Comparison of ENCODE assay signal across 2 cellular contexts in genomic region chr12:50887191-50887590, GRCh38.
A peak's percentile ranks its signal among the peaks of the same experiment; 100 is the strongest.
TF ChIP-seq lines count a peak whose summit lies in the region.

No MANE protein-coding gene starts in this region.

TF ChIP-seq in IMR-90, 13 proteins besides CTCF, POLR2A, EP300 and RAD21:
- TF ChIP-seq MAFK (IDR thresholded peaks at IDR 0.05; ENCODE audit: low read depth, low read length) (0 out of 2 replicates have a peak, but pooled peaks have one; percentile 23), FOS (IDR thresholded peaks at IDR 0.05; ENCODE audit: low read depth, low read length) (no peak)

TF ChIP-seq in K562, 482 proteins besides CTCF, POLR2A, EP300 and RAD21:
- TF ChIP-seq RFX1 (IDR thresholded peaks at IDR 0.05), result no peak
- TF ChIP-seq BMI1 (IDR thresholded peaks at IDR 0.05; ENCODE audit: low read length), result no peak
- TF ChIP-seq SLC30A9 (CRISPR knock-in tag; IDR thresholded peaks at IDR 0.05), result no peak
- no peak for TF ChIP-seq SRSF7 (optimal IDR thresholded peaks at IDR 0.05; ENCODE audit: low read depth, low read length)
- no peak for TF ChIP-seq NCOR1 (IDR thresholded peaks at IDR 0.05)
- no peak for TF ChIP-seq TARDBP (IDR thresholded peaks at IDR 0.05)
- TF ChIP-seq, protein P1, sequence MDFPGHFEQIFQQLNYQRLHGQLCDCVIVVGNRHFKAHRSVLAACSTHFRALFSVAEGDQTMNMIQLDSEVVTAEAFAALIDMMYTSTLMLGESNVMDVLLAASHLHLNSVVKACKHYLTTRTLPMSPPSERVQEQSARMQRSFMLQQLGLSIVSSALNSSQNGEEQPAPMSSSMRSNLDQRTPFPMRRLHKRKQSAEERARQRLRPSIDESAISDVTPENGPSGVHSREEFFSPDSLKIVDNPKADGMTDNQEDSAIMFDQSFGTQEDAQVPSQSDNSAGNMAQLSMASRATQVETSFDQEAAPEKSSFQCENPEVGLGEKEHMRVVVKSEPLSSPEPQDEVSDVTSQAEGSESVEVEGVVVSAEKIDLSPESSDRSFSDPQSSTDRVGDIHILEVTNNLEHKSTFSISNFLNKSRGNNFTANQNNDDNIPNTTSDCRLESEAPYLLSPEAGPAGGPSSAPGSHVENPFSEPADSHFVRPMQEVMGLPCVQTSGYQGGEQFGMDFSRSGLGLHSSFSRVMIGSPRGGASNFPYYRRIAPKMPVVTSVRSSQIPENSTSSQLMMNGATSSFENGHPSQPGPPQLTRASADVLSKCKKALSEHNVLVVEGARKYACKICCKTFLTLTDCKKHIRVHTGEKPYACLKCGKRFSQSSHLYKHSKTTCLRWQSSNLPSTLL (IDR thresholded peaks at IDR 0.05), result no peak
- no peak for TF ChIP-seq POU5F1 (IDR thresholded peaks at IDR 0.05; ENCODE audit: borderline replicate concordance, low read depth, low read length, partially characterized antibody)
- no peak for TF ChIP-seq ETV6 (IDR thresholded peaks at IDR 0.05; ENCODE audit: borderline replicate concordance in 1 of 2, low read depth in 2 of 2, low read length in 1 of 2)
- no peak for TF ChIP-seq ETV6 (CRISPR knock-in tag; IDR thresholded peaks at IDR 0.05; ENCODE audit: borderline replicate concordance)
- TF ChIP-seq, protein P2, sequence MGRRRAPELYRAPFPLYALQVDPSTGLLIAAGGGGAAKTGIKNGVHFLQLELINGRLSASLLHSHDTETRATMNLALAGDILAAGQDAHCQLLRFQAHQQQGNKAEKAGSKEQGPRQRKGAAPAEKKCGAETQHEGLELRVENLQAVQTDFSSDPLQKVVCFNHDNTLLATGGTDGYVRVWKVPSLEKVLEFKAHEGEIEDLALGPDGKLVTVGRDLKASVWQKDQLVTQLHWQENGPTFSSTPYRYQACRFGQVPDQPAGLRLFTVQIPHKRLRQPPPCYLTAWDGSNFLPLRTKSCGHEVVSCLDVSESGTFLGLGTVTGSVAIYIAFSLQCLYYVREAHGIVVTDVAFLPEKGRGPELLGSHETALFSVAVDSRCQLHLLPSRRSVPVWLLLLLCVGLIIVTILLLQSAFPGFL (CRISPR knock-in tag; IDR thresholded peaks at IDR 0.05), result no peak
- no peak for TF ChIP-seq SRSF9 (IDR thresholded peaks at IDR 0.05; ENCODE audit: borderline replicate concordance, low read depth, low read length)
- TF ChIP-seq ZNF23 (CRISPR knock-in tag; IDR thresholded peaks at IDR 0.05), result no peak
